In genomic region chr1:212979340-212980122, GRCh38 we compare ENCODE assay signal across 10 cellular contexts. TPM values are rescaled to one million over a fixed set of nuclear protein-coding genes. Genes with fewer than 3 reads are reported as not detected.
A peak's percentile ranks its signal among the peaks of the same experiment; 100 is the strongest.
DNase-seq lines count a peak whose midpoint lies in the region; ATAC-seq and TF ChIP-seq lines count a peak whose summit lies in the region.
"Had no signal": no experiment of that assay in that cellular context is flagged by ENCODE, and none has a peak within 500 bp of the region (broad histone marks: within the 10 kb centered on the region; RNA-seq: fewer than 3 reads in every experiment).

No MANE protein-coding gene starts in this region.

- ATAC-seq in GM18517 (IDR thresholded peaks at IDR 0.05; ENCODE audit: unreplicated experiment) (peak; percentile 75), GM21390 (IDR thresholded peaks at IDR 0.05; ENCODE audit: unreplicated experiment) (peak; percentile 72), HG03378 (IDR thresholded peaks at IDR 0.05; ENCODE audit: unreplicated experiment) (peak; percentile 84)

- intact Hi-C loops in A673 (cut with micrococcal nuclease; ENCODE audit: unreplicated experiment): no loop called here

- no peak overlapping the region for H3K4me3 ChIP-seq in A673 (ENCODE audit: low read depth, low read length, poor library complexity, severe bottlenecking)
- H3K4me3 ChIP-seq: heart left ventricle had no signal

- H3K27me3 Mint-ChIP-seq in nephron progenitor cell (ENCODE audit: low read depth, poor library complexity): peaks cover 8% of the 10 kb centered on the region

- H3K4me1 ChIP-seq in A673 (ENCODE audit: insufficient read depth, low read length, poor library complexity, severe bottlenecking): no peaks in the 10 kb centered on the region

- H3K27ac ChIP-seq in A673 (ENCODE audit: low read depth, low read length, poor library complexity, severe bottlenecking): no peak overlapping the region

- H3K36me3 ChIP-seq in A673 (ENCODE audit: insufficient read depth, low read length, poor library complexity, severe bottlenecking): no peaks in the 10 kb centered on the region
- H3K36me3 ChIP-seq: heart left ventricle had no signal

- TF ChIP-seq CTCF in nephron progenitor cell (IDR thresholded peaks at IDR 0.05) (no peak), A673 (conservative IDR thresholded peaks at IDR 0.05; ENCODE audit: low read depth, low read length) (no peak)

- CTCF ChIA-PET in A673 (lab: Charles Lee): no interaction called here

- no peaks in the 10 kb centered on the region for H3K9me3 Mint-ChIP-seq in nephron progenitor cell
- H3K9me3 Mint-ChIP-seq: activated naive CD8-positive, alpha-beta T cell treated with anti-CD3 and anti-CD28 coated beads, Interleukin-2, amount 10 ng/mL, durations not matched to agents 7 days and 5 days had no signal

- H3K27ac Mint-ChIP-seq in nephron progenitor cell: peak overlapping the region; percentile 82
- H3K27ac Mint-ChIP-seq: activated naive CD8-positive, alpha-beta T cell treated with anti-CD3 and anti-CD28 coated beads, Interleukin-2, amount 10 ng/mL, durations not matched to agents 7 days and 5 days had no signal

- POLR2A ChIA-PET in A673 (lab: Charles Lee; ENCODE audit: low non-redundant PET): no interaction called here

- DNase-seq in nephron progenitor cell (no peak), MV-4-11 (lab: John Stamatoyannopoulos, UW) (no peak), NOMO-1 treated with DMSO at 0.1 percent for 48 hours (lab: John Stamatoyannopoulos, UW; ENCODE audit: unreplicated experiment) (no peak), NCI-H748 (lab: John Stamatoyannopoulos, UW; ENCODE audit: unreplicated experiment) (no peak), A673 (ENCODE audit: low spot score) (no peak)
- DNase-seq: activated naive CD8-positive, alpha-beta T cell treated with anti-CD3 and anti-CD28 coated beads, Interleukin-2, amount 10 ng/mL, durations not matched to agents 7 days and 5 days had no signal

- H3K9me3 ChIP-seq in A673 (ENCODE audit: low read depth, low read length, poor library complexity, severe bottlenecking): no peaks in the 10 kb centered on the region
- H3K9me3 ChIP-seq: heart left ventricle had no signal

- H3K27me3 ChIP-seq in A673 (replicated peaks; ENCODE audit: insufficient read depth, low read depth, low read length, poor library complexity): no peaks in the 10 kb centered on the region
- H3K27me3 ChIP-seq: heart left ventricle had no signal

- BruUV-seq in A673 (replicated peaks; lab: Mats Ljungman, UMichigan): no TSS peak

- peaks cover 68% of the 10 kb centered on the region for H3K4me1 Mint-ChIP-seq in nephron progenitor cell

- no peak overlapping the region for H3K4me3 Mint-ChIP-seq in nephron progenitor cell
- H3K4me3 Mint-ChIP-seq: activated naive CD8-positive, alpha-beta T cell treated with anti-CD3 and anti-CD28 coated beads, Interleukin-2, amount 10 ng/mL, durations not matched to agents 7 days and 5 days had no signal

- peaks cover 75% of the 10 kb centered on the region for H3K36me3 Mint-ChIP-seq in nephron progenitor cell (ENCODE audit: low read depth)
- H3K36me3 Mint-ChIP-seq: activated naive CD8-positive, alpha-beta T cell treated with anti-CD3 and anti-CD28 coated beads, Interleukin-2, amount 10 ng/mL, durations not matched to agents 7 days and 5 days had no signal

RNA-seq across cellular contexts. Expression of gene VASH2, which starts 29.2 kb away (rescaled TPM):
- 2.7 and 4.3 TPM in 2 replicates for total RNA-seq in A673 (2021)

RNA-seq across cellular contexts. Expression of gene ANGEL2, which starts 36.1 kb away (rescaled TPM):
- total RNA-seq in A673 (2021): 32.5 and 36.3 TPM in 2 replicates
